In the genomic region with DNA sequence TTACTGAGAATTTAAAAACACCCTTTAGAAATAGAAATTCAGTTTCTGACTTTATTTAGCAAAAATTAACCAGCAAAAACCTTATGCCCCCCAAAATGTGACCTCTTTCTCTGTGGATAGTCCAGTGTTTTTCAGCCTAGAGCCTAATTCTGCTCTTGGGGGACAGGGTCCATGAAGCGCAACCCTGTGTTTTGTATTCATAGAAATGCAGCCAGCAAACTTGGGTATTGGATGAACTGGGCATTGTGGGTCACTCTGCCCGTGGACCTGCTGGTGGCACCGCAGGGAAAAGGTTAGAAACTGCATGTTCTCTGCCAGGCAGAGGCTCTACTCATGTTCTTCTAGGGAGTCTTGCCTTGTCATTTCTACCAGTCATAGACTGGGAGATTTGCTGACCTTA, we compare ENCODE assay signal across 25 cellular contexts.
"Had no signal": no experiment of that assay in that cellular context is flagged by ENCODE, and none has a peak within 500 bp of the region (broad histone marks: within the 10 kb centered on the region; RNA-seq: fewer than 3 reads in every experiment).

No MANE protein-coding gene starts in this region.

- H3K4me1 Mint-ChIP-seq: endodermal cell; naive thymus-derived CD8-positive, alpha-beta T cell; neural crest cell; stimulated activated naive B cell treated with anti-CD40 and anti-IgM and Interleukin-4, amounts not matched to agents 10 μg/mL and 1 μg/mL and 100 μg/mL, for 72 hours had no signal

- H3K9ac ChIP-seq: parathyroid adenoma had no signal

- H3K4me3 ChIP-seq: colonic mucosa, gastroesophageal sphincter, heart right ventricle, left lung, psoas muscle, sigmoid colon, thoracic aorta, tibial nerve, upper lobe of left lung had no signal

- H3K27ac Mint-ChIP-seq: dendritic cell treated with granulocyte-macrophage colony-stimulating factor and Interleukin-4, amounts not matched to agents 40 ng/mL and 50 ng/mL, for 4 days; endodermal cell; naive thymus-derived CD8-positive, alpha-beta T cell; stimulated activated naive B cell treated with anti-CD40 and anti-IgM and Interleukin-4, amounts not matched to agents 10 μg/mL and 1 μg/mL and 100 μg/mL, for 72 hours; stimulated activated naive CD8-positive, alpha-beta T cell treated with anti-CD3 and anti-CD28 coated beads, Interleukin-15, Interleukin-2, amounts not matched to agents 100 ng/mL and 50 ng/mL, for 24 hours had no signal

- H3K79me2 ChIP-seq: parathyroid adenoma had no signal

- H2AFZ ChIP-seq: parathyroid adenoma had no signal

- H3K4me1 ChIP-seq: colonic mucosa, foreskin keratinocyte, gastroesophageal sphincter, heart right ventricle, left lung, parathyroid adenoma, psoas muscle, sigmoid colon, tibial nerve, upper lobe of left lung had no signal

- H3K36me3 ChIP-seq: colonic mucosa, gastroesophageal sphincter, heart right ventricle, left lung, sigmoid colon, thoracic aorta, tibial nerve, upper lobe of left lung had no signal

- H3K4me3 Mint-ChIP-seq: dendritic cell treated with granulocyte-macrophage colony-stimulating factor and Interleukin-4, amounts not matched to agents 40 ng/mL and 50 ng/mL, for 4 days; endodermal cell; naive thymus-derived CD8-positive, alpha-beta T cell; neural crest cell; stimulated activated naive B cell treated with anti-CD40 and anti-IgM and Interleukin-4, amounts not matched to agents 10 μg/mL and 1 μg/mL and 100 μg/mL, for 72 hours; stimulated activated naive CD8-positive, alpha-beta T cell treated with anti-CD3 and anti-CD28 coated beads, Interleukin-15, Interleukin-2, amounts not matched to agents 100 ng/mL and 50 ng/mL, for 24 hours had no signal

- H3K36me3 Mint-ChIP-seq: naive thymus-derived CD8-positive, alpha-beta T cell; stimulated activated naive B cell treated with anti-CD40 and anti-IgM and Interleukin-4, amounts not matched to agents 10 μg/mL and 1 μg/mL and 100 μg/mL, for 72 hours had no signal

- H3K27ac ChIP-seq: colonic mucosa, epithelial cell of prostate, foreskin keratinocyte, gastroesophageal sphincter, heart right ventricle, left lung, parathyroid adenoma, psoas muscle, sigmoid colon, thoracic aorta, tibial nerve, upper lobe of left lung had no signal

- H3K27me3 Mint-ChIP-seq: dendritic cell treated with granulocyte-macrophage colony-stimulating factor and Interleukin-4, amounts not matched to agents 40 ng/mL and 50 ng/mL, for 4 days; naive thymus-derived CD8-positive, alpha-beta T cell; stimulated activated naive B cell treated with anti-CD40 and anti-IgM and Interleukin-4, amounts not matched to agents 10 μg/mL and 1 μg/mL and 100 μg/mL, for 72 hours; stimulated activated naive CD8-positive, alpha-beta T cell treated with anti-CD3 and anti-CD28 coated beads, Interleukin-15, Interleukin-2, amounts not matched to agents 100 ng/mL and 50 ng/mL, for 24 hours had no signal

- H3K27me3 ChIP-seq: colonic mucosa, foreskin keratinocyte, gastroesophageal sphincter, heart right ventricle, left lung, sigmoid colon, tibial nerve, upper lobe of left lung had no signal

- DNase-seq: colonic mucosa; effector CD8-positive, alpha-beta T cell; heart right ventricle; hippocampal formation; left cardiac atrium; left lung; mesenchymal stem cell; naive thymus-derived CD8-positive, alpha-beta T cell; psoas muscle; right cardiac atrium; sigmoid colon; stimulated activated CD4-positive, alpha-beta T cell treated with anti-CD3 and anti-CD28 coated beads, Interleukin-15, amount 100 ng/mL, for 24 hours; stimulated activated CD4-positive, alpha-beta T cell treated with anti-CD3 and anti-CD28 coated beads, Interleukin-2, amount 100 ng/mL, for 48 hours; stimulated activated naive B cell treated with anti-CD40 and anti-IgM and Interleukin-4, amounts not matched to agents 10 μg/mL and 1 μg/mL and 100 μg/mL, for 72 hours; upper lobe of left lung had no signal

- H3K9me3 ChIP-seq: colonic mucosa, gastroesophageal sphincter, sigmoid colon, thoracic aorta, tibial nerve, upper lobe of left lung had no signal
